ENCODE assay signal across 1 cellular context in the genomic region with DNA sequence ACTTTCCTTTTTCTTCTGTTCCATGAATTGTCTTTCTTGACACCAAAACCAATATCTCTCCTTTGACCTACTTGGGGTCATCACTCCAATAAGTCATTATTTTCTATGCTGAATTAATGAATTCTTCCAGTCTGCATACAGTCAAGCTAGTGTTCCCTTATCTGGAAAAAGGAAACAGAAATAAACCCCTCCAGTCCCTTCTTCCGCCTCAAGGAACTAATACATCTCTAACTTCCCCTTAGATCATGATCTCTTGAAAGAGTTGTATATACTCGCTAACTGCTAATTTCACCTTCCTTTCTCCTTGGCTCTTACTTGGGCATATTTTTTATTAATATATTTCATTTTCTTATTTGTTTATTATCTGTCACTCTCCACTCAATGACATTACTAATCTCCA.
TF ChIP-seq lines count a peak whose summit lies in the region.

No MANE protein-coding gene starts in this region.

TF ChIP-seq in K562, 482 proteins besides CTCF, POLR2A, EP300 and RAD21:
- TF ChIP-seq NELFE (IDR thresholded peaks at IDR 0.05; ENCODE audit: insufficient read depth, insufficient read length): no peak
- peak; percentile 78; the same call in 1 of the 2 replicates for TF ChIP-seq ZNF766 (CRISPR knock-in tag; conservative IDR thresholded peaks at IDR 0.05)
TF ChIP-seq in K562: peak in this region for 1.
